In the genomic region with DNA sequence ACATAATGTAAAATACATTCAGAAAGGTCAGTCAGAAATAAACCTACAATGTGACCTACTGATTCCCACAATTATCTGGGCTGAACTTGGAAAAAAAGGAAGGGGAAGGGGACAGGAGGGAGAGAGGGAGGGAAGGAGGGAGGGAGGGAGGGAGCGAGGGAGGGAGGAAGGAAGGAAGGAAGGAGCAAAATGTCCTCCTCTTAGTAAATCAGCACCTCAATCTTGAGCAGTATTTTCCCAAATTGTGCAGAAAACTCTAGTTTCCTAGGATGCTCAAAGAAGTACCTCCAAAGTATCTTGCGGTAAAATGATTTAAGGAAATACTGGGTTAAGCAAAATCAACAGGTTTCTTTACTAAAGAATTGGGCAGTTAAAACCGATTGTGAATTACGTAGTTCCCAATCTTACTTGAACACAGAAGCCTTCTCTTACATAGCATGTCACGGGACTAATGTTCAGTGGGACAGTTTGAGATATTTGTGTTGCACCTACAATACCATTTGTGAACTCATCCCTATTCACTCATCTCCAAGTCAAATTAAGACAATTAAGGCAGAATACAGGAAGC, we compare ENCODE assay signal across 11 cellular contexts. TPM values are rescaled to one million over a fixed set of nuclear protein-coding genes. Genes with fewer than 3 reads are reported as not detected.
DNase-seq lines count a peak whose midpoint lies in the region; ATAC-seq, FAIRE-seq and TF ChIP-seq lines count a peak whose summit lies in the region.
"Had no signal": no experiment of that assay in that cellular context is flagged by ENCODE, and none has a peak within 500 bp of the region (broad histone marks: within the 10 kb centered on the region; RNA-seq: fewer than 3 reads in every experiment).

No MANE protein-coding gene starts in this region.

- intact Hi-C loops in heart right ventricle (cut with DNase I) (no loop called here), left cardiac atrium (cut with DNase I) (no loop called here)
- intact Hi-C loops in activated T-helper 2 cell treated with anti-CD3 and anti-CD28 coated beads, Interferon-gamma antibody, Interleukin-2, Interleukin-4, amounts not matched to agents 10 μg/mL and 5 μg/mL and 100 μg/mL, durations not matched to agents 14 hours and 24 hours and 36 hours (cut with micrococcal nuclease) = no loop called here

- DNase-seq in heart right ventricle = no peak
- no peak for DNase-seq in left cardiac atrium
- no peak for DNase-seq in activated T-helper 2 cell treated with anti-CD3 and anti-CD28 coated beads, Interferon-gamma antibody, Interleukin-2, Interleukin-4, amounts not matched to agents 10 μg/mL and 5 μg/mL and 100 μg/mL, durations not matched to agents 14 hours and 24 hours and 36 hours (ENCODE audit: low spot score)
- no peak for DNase-seq in RPMI8226
- DNase-seq in frontal cortex (ENCODE audit: low spot score in 2 of 2) = no peak
- no peak for DNase-seq in HEK293T (ENCODE audit: extremely low spot score)
- DNase-seq: left lung, NCI-H1694 treated with DMSO at 0.1 percent for 48 hours, T1000 had no signal

- no peaks in the 10 kb centered on the region for H3K9me3 Mint-ChIP-seq in activated T-helper 2 cell treated with anti-CD3 and anti-CD28 coated beads, Interferon-gamma antibody, Interleukin-2, Interleukin-4, amounts not matched to agents 10 μg/mL and 5 μg/mL and 100 μg/mL, durations not matched to agents 14 hours and 24 hours and 36 hours

- no peaks in the 10 kb centered on the region for H3K27me3 Mint-ChIP-seq in activated T-helper 2 cell treated with anti-CD3 and anti-CD28 coated beads, Interferon-gamma antibody, Interleukin-2, Interleukin-4, amounts not matched to agents 10 μg/mL and 5 μg/mL and 100 μg/mL, durations not matched to agents 14 hours and 24 hours and 36 hours (ENCODE audit: low read depth)

- WGBS in heart right ventricle, 2 donors = 64 to 68% methylated on average over 5 of the region's 5 CpGs
- WGBS in thymus = 92% methylated on average over 5 of the region's 5 CpGs

- H3K27me3 ChIP-seq in heart right ventricle (no peaks in the 10 kb centered on the region), iPS-20b (ENCODE audit: insufficient read depth, low read length) (no peaks in the 10 kb centered on the region), thymus (ENCODE audit: control insufficient read depth, insufficient read depth) (no peaks in the 10 kb centered on the region)
- H3K27me3 ChIP-seq: left lung had no signal

- H3K4me3 ChIP-seq in heart right ventricle = peak overlapping the region in 9 of 10 donors; percentile 4 to 94 (median 78)
- H3K4me3 ChIP-seq in iPS-20b (ENCODE audit: low read length) = peak overlapping the region; percentile 96
- peak overlapping the region; percentile 1 for H3K4me3 ChIP-seq in thymus (ENCODE audit: low read length)

- POLR2A ChIA-PET in HEK293T (lab: Yijun Ruan, JAX) = no interaction called here

- no peak for ATAC-seq in heart right ventricle
- no peak for ATAC-seq in left cardiac atrium
- ATAC-seq: left lung had no signal

- TF ChIP-seq CTCF in heart right ventricle (IDR thresholded peaks at IDR 0.05) = no peak

- H3K4me3 Mint-ChIP-seq in activated T-helper 2 cell treated with anti-CD3 and anti-CD28 coated beads, Interferon-gamma antibody, Interleukin-2, Interleukin-4, amounts not matched to agents 10 μg/mL and 5 μg/mL and 100 μg/mL, durations not matched to agents 14 hours and 24 hours and 36 hours (ENCODE audit: low read depth) = peak overlapping the region; percentile 40

- no peak overlapping the region for H3K27ac Mint-ChIP-seq in activated T-helper 2 cell treated with anti-CD3 and anti-CD28 coated beads, Interferon-gamma antibody, Interleukin-2, Interleukin-4, amounts not matched to agents 10 μg/mL and 5 μg/mL and 100 μg/mL, durations not matched to agents 14 hours and 24 hours and 36 hours

- H3K36me3 ChIP-seq in heart right ventricle (no peaks in the 10 kb centered on the region), iPS-20b (ENCODE audit: insufficient read depth, low read depth, low read length) (no peaks in the 10 kb centered on the region), thymus (ENCODE audit: control insufficient read depth, insufficient read depth) (no peaks in the 10 kb centered on the region)
- H3K36me3 ChIP-seq: left lung had no signal

- peaks cover 23% of the 10 kb centered on the region for H3K36me3 Mint-ChIP-seq in activated T-helper 2 cell treated with anti-CD3 and anti-CD28 coated beads, Interferon-gamma antibody, Interleukin-2, Interleukin-4, amounts not matched to agents 10 μg/mL and 5 μg/mL and 100 μg/mL, durations not matched to agents 14 hours and 24 hours and 36 hours (ENCODE audit: low read depth)

- H3K4me1 Mint-ChIP-seq in activated T-helper 2 cell treated with anti-CD3 and anti-CD28 coated beads, Interferon-gamma antibody, Interleukin-2, Interleukin-4, amounts not matched to agents 10 μg/mL and 5 μg/mL and 100 μg/mL, durations not matched to agents 14 hours and 24 hours and 36 hours (ENCODE audit: low read depth) = peaks cover 61% of the 10 kb centered on the region

- FAIRE-seq in frontal cortex (lab: Jason Lieb, UNC) = no peak

- H3K9me3 ChIP-seq in heart right ventricle (no peaks in the 10 kb centered on the region), iPS-20b (ENCODE audit: insufficient read depth, low read depth, low read length) (no peaks in the 10 kb centered on the region), thymus (ENCODE audit: control insufficient read depth) (no peaks in the 10 kb centered on the region)
- H3K9me3 ChIP-seq: left lung had no signal

- H3K9ac ChIP-seq in iPS-20b (ENCODE audit: low read depth, low read length) = no peak overlapping the region

- CTCF ChIA-PET in HEK293T (lab: Yijun Ruan, JAX) = no interaction called here

- H3K27ac ChIP-seq in heart right ventricle = no peak overlapping the region
- H3K27ac ChIP-seq in iPS-20b (ENCODE audit: low read length) = no peak overlapping the region
- no peak overlapping the region for H3K27ac ChIP-seq in thymus (ENCODE audit: low read depth)
- H3K27ac ChIP-seq: left lung had no signal

- H3K4me1 ChIP-seq in heart right ventricle (peaks cover 0 to 63% (median 45%) of the 10 kb centered on the region in 9 donors), iPS-20b (ENCODE audit: insufficient read depth, low read length) (peaks cover 11% of the 10 kb centered on the region), thymus (ENCODE audit: control insufficient read depth, insufficient read depth, low read length) (peaks cover 11% of the 10 kb centered on the region)

TF ChIP-seq in HEK293T, 16 proteins besides CTCF, POLR2A, EP300 and RAD21:
- TF ChIP-seq PKNOX1 (IDR thresholded peaks at IDR 0.05) (no peak), L3MBTL2 (conservative IDR thresholded peaks at IDR 0.05) (no peak), SP1 (IDR thresholded peaks at IDR 0.05) (no peak), NFRKB (IDR thresholded peaks at IDR 0.05) (no peak), HDGF (IDR thresholded peaks at IDR 0.05; ENCODE audit: borderline replicate concordance) (no peak), CTBP1 (IDR thresholded peaks at IDR 0.05; ENCODE audit: borderline replicate concordance) (no peak), BHLHE40 (IDR thresholded peaks at IDR 0.05; ENCODE audit: borderline replicate concordance) (no peak), FOXM1 (IDR thresholded peaks at IDR 0.05; ENCODE audit: borderline replicate concordance) (no peak), TARDBP (IDR thresholded peaks at IDR 0.05) (no peak), ARNT (IDR thresholded peaks at IDR 0.05) (no peak), FOXK2 (IDR thresholded peaks at IDR 0.05) (no peak), ELF4 (IDR thresholded peaks at IDR 0.05) (no peak), ZNF384 (IDR thresholded peaks at IDR 0.05) (no peak), LEF1 (IDR thresholded peaks at IDR 0.05; ENCODE audit: borderline replicate concordance) (no peak), SUZ12 (IDR thresholded peaks at IDR 0.05) (no peak), FOXA1 (IDR thresholded peaks at IDR 0.05) (no peak)

RNA-seq across cellular contexts. Expression of gene ZBTB41, which starts 3.6 kb away (rescaled TPM):
- total RNA-seq in heart right ventricle (10 to 100 TPM in 5 of 10 donors, 1 to 10 TPM in 5; 6.9 to 11.5 (median 10.2) TPM), left cardiac atrium (1 to 10 TPM; 8.0 to 9.8 TPM), frontal cortex (95.0 TPM)
- polyA plus RNA-seq in heart right ventricle (1 to 10 TPM; 1.8 to 2.6 TPM), thymus (6.4 TPM)
- total RNA-seq in activated T-helper 2 cell treated with anti-CD3 and anti-CD28 coated beads, Interferon-gamma antibody, Interleukin-2, Interleukin-4, amounts not matched to agents 10 μg/mL and 5 μg/mL and 100 μg/mL, durations not matched to agents 14 hours and 24 hours and 36 hours = 5.1 and 5.4 TPM in 2 replicates

RNA-seq across cellular contexts. Expression of gene ASPM, which starts 51.0 kb away (rescaled TPM):
- total RNA-seq in heart right ventricle (1 to 10 TPM in 2 of 10 donors, under 1 TPM in 8; 0.12 to 4.0 (median 0.41) TPM), left cardiac atrium (under 1 TPM; 0.13 to 0.53 TPM), frontal cortex (7.3 TPM)
- polyA plus RNA-seq in heart right ventricle (under 1 TPM; 0.04 to 0.22 TPM), thymus (9.6 TPM)
- total RNA-seq in activated T-helper 2 cell treated with anti-CD3 and anti-CD28 coated beads, Interferon-gamma antibody, Interleukin-2, Interleukin-4, amounts not matched to agents 10 μg/mL and 5 μg/mL and 100 μg/mL, durations not matched to agents 14 hours and 24 hours and 36 hours = 43.0 and 43.6 TPM in 2 replicates

Comparison
In these comparisons a context has a peak if more than half of its experiments do, and no peak if none do; other contexts are left out.
1. H3K4me3 ChIP-seq: peak in every context shown above with its lines; median percentile 96 in iPS-20b; 78 in heart right ventricle; 1 in thymus.